Comparison of ENCODE assay signal across 1 cellular context in genomic region chr19:41411094-41411493, GRCh38.
TF ChIP-seq lines count a peak whose summit lies in the region.

No MANE protein-coding gene starts in this region.

TF ChIP-seq in K562, 482 proteins besides CTCF, POLR2A, EP300 and RAD21:
- TF ChIP-seq ILK (tag; IDR thresholded peaks at IDR 0.05; ENCODE audit: borderline replicate concordance, low read depth) (no peak), ZKSCAN1 (IDR thresholded peaks at IDR 0.05; ENCODE audit: low read depth, low read length) (peak; percentile 70)
TF ChIP-seq in K562: peak in this region for 1.
